8 cellular contexts compared by ENCODE assay signal in genomic region chrX:24054182-24055042, GRCh38. TPM values are rescaled to one million over a fixed set of nuclear protein-coding genes. Genes with fewer than 3 reads are reported as not detected.
DNase-seq lines count a peak whose midpoint lies in the region; ATAC-seq, FAIRE-seq and TF ChIP-seq lines count a peak whose summit lies in the region.

EIF2S3 (plus strand) TSS chrX:24054956; CDS start chrX:24054969, 13 bp downstream.

- H3K4me2 ChIP-seq in keratinocyte (ENCODE audit: control insufficient read depth, extremely low read depth, insufficient read depth, low read depth, low read length): peak within 1 kb of the TSS; percentile 77

- H3K4me3 ChIP-seq in keratinocyte (ENCODE audit: control insufficient read depth in 2 of 3, extremely low read depth in 1 of 3, insufficient read depth in 2 of 3, low read depth in 1 of 3, low read length in 3 of 3): no peak within 1 kb of the TSS

- TF ChIP-seq CTCF in keratinocyte (optimal IDR thresholded peaks at IDR 0.05 in 1 of 3, IDR thresholded peaks at IDR 0.05 in 1 of 3, conservative IDR thresholded peaks at IDR 0.05 in 1 of 3; ENCODE audit: extremely low read depth in 1 of 3, insufficient read depth in 2 of 3, low read length in 3 of 3): peak; percentile 51 to 68 (median 67)

- H3K27ac ChIP-seq in keratinocyte (ENCODE audit: control insufficient read depth, insufficient read depth, low read length): peak within 1 kb of the TSS; percentile 97

- H3K9me3 ChIP-seq in keratinocyte (ENCODE audit: control insufficient read depth, low read depth, low read length): no peaks in the 10 kb centered on the region

- H2AFZ ChIP-seq in keratinocyte (ENCODE audit: control insufficient read depth, low read length): peak within 1 kb of the TSS; percentile 97

- DNase-seq in AG20443 (ENCODE audit: low spot score) (peak; percentile 89), NCI-H460 (ENCODE audit: extremely low read depth, low read depth) (peak; percentile 95), cerebellar nuclear complex (lab: John Stamatoyannopoulos, UW) (peak; percentile 63 to 78), keratinocyte (ENCODE audit: low read depth, low spot score) (peak; percentile 75)
- DNase-seq in stimulated activated CD4-positive, alpha-beta T cell treated with anti-CD3 and anti-CD28 coated beads, Interleukin-15, amount 100 ng/mL, for 1 hour (ENCODE audit: low read depth in 1 of 2, low spot score in 1 of 2): peak; percentile 67 to 71

- peaks cover 20% of the 10 kb centered on the region for H3K79me2 ChIP-seq in keratinocyte (ENCODE audit: control insufficient read depth, insufficient read depth, low read length)

- TF ChIP-seq POLR2A in GM19099 (IDR thresholded peaks at IDR 0.05; ENCODE audit: extremely low read depth, insufficient read length, low read depth): peak; percentile 91

- no peaks in the 10 kb centered on the region for H3K27me3 ChIP-seq in keratinocyte (ENCODE audit: control insufficient read depth, extremely low read depth, insufficient read depth, low read length)

- no peak within 1 kb of the TSS for H3K9ac ChIP-seq in keratinocyte (ENCODE audit: control insufficient read depth, extremely low read depth, insufficient read depth, low read length)

- FAIRE-seq in keratinocyte (lab: Jason Lieb, UNC): peak; percentile 74

- peak; percentile 95 for ATAC-seq in HG03378 (IDR thresholded peaks at IDR 0.05; ENCODE audit: unreplicated experiment)
- ATAC-seq in activated CD4-positive, CD25-positive, alpha-beta regulatory T cell treated with anti-CD3 and anti-CD28 coated beads, Interleukin-2, amount 50 U/mL, for 24 hours: peak; percentile 83

- no peaks in the 10 kb centered on the region for H3K9me1 ChIP-seq in keratinocyte (ENCODE audit: control insufficient read depth, extremely low read depth, insufficient read depth, low read length)

- dilution Hi-C loops in keratinocyte (cut with MboI; ENCODE audit: extremely low pct_ligation_motif_present, low sequenced_read_pairs): no loop called here

- H3K36me3 ChIP-seq in keratinocyte (ENCODE audit: control insufficient read depth in 2 of 2, extremely low read depth in 1 of 2, insufficient read depth in 2 of 2, low read length in 2 of 2): peaks cover 9 to 15% of the 10 kb centered on the region in 2 experiments

- H4K20me1 ChIP-seq in keratinocyte (ENCODE audit: control insufficient read depth, extremely low read depth, insufficient read depth, low read length): peaks cover 5% of the 10 kb centered on the region

- peaks cover 4% of the 10 kb centered on the region for H3K4me1 ChIP-seq in keratinocyte (ENCODE audit: control insufficient read depth, extremely low read depth, insufficient read depth, low read length)

RNA-seq across cellular contexts. Expression of gene EIF2S3, which starts in this region (rescaled TPM):
- total RNA-seq in NCI-H460 (2014; rRNA removed; shearing (Covaris generic)): 516 and 592 TPM in 2 replicates
- 394 and 518 TPM in 2 replicates for polyA plus RNA-seq in NCI-H460 (2014; cell fraction: nucleus; rRNA removed)
- polyA plus RNA-seq in keratinocyte: 96.7 to 127 TPM (median 112 TPM) in 3 replicates
- 157 TPM for polyA plus RNA-seq in keratinocyte (2011; ENCODE audit: low read depth)
- 92.3 and 153 TPM in 2 replicates for polyA plus RNA-seq in keratinocyte (2011; cell fraction: cytosol; rRNA removed)
- polyA plus RNA-seq in keratinocyte (2011; cell fraction: nucleus; rRNA removed): 225 and 267 TPM in 2 replicates
- 121 and 190 TPM in 2 replicates for polyA plus RNA-seq in keratinocyte (2012; ENCODE audit: low replicate concordance)
- polyA minus RNA-seq in keratinocyte: 100 to 182 TPM (median 130 TPM) in 3 replicates
- 221 TPM for polyA minus RNA-seq in keratinocyte (2011; cell fraction: cytosol; rRNA and poly(A)+ RNA removed)
- polyA minus RNA-seq in keratinocyte (2011; cell fraction: nucleus; rRNA and poly(A)+ RNA removed): 54.9 and 115 TPM in 2 replicates
